Comparison of ENCODE assay signal across 11 cellular contexts in genomic region chr12:47219243-47219642, GRCh38.
DNase-seq lines count a peak whose midpoint lies in the region; ATAC-seq and TF ChIP-seq lines count a peak whose summit lies in the region.
"Had no signal": no experiment of that assay in that cellular context is flagged by ENCODE, and none has a peak within 500 bp of the region (broad histone marks: within the 10 kb centered on the region; RNA-seq: fewer than 3 reads in every experiment).

No MANE protein-coding gene starts in this region.

- peak overlapping the region; percentile 86 for H3K27ac Mint-ChIP-seq in activated CD4-positive, alpha-beta T cell treated with anti-CD3 and anti-CD28 coated beads for 36 hours

- no peaks in the 10 kb centered on the region for H3K27me3 Mint-ChIP-seq in activated CD4-positive, alpha-beta T cell treated with anti-CD3 and anti-CD28 coated beads for 36 hours

- POLR2A ChIA-PET in activated CD4-positive, alpha-beta T cell treated with anti-CD3 and anti-CD28 coated beads for 36 hours (lab: Charles Lee), result interaction anchor here (0.7 to 1.1 kb wide), 3 partner anchors 12 to 139 kb away, joined by 3 to 5 read pairs (median 5); partner anchors contain the start of gene AMIGO2

- intact Hi-C loops in activated CD4-positive, alpha-beta T cell treated with anti-CD3 and anti-CD28 coated beads for 36 hours (cut with DNase I, micrococcal nuclease), result loop anchor here (5.0 to 10.0 kb wide), 6 partner anchors 187 to 1494 kb away; partner anchors contain the start of genes ARID2 (in 2 of the 2), RPAP3 (in 1 of the 2), SCAF11 (in 1 of the 2) and SLC38A2 (in 1 of the 2)

- peak overlapping the region; percentile 89 for H3K4me3 Mint-ChIP-seq in activated CD4-positive, alpha-beta T cell treated with anti-CD3 and anti-CD28 coated beads for 36 hours

- ATAC-seq in activated CD4-positive, alpha-beta T cell treated with anti-CD3 and anti-CD28 coated beads for 36 hours, result no peak
- ATAC-seq in GM21367 (IDR thresholded peaks at IDR 0.05; ENCODE audit: unreplicated experiment), result no peak

- CTCF ChIA-PET in activated CD4-positive, alpha-beta T cell treated with anti-CD3 and anti-CD28 coated beads for 36 hours (lab: Charles Lee), result interaction anchor here (0.6 to 1.4 kb wide), 12 partner anchors 9 to 186 kb away, joined by 3 to 10 read pairs (median 4); no protein-coding TSS in a partner anchor

- TF ChIP-seq CTCF in choroid plexus epithelial cell (conservative IDR thresholded peaks at IDR 0.05; ENCODE audit: low read depth, low read length), result no peak

- peaks cover 47% of the 10 kb centered on the region for H3K4me1 Mint-ChIP-seq in activated CD4-positive, alpha-beta T cell treated with anti-CD3 and anti-CD28 coated beads for 36 hours

- H3K36me3 Mint-ChIP-seq in activated CD4-positive, alpha-beta T cell treated with anti-CD3 and anti-CD28 coated beads for 36 hours (ENCODE audit: low read depth), result peaks cover 83% of the 10 kb centered on the region

- no peak for DNase-seq in activated CD4-positive, alpha-beta T cell treated with anti-CD3 and anti-CD28 coated beads for 36 hours
- no peak for DNase-seq in activated CD4-positive, alpha-beta T cell treated with anti-CD3 and anti-CD28 coated beads for 4 hours
- DNase-seq in RPMI7951 (ENCODE audit: low read depth), result peak; percentile 48
- peak; percentile 43 for DNase-seq in choroid plexus epithelial cell (ENCODE audit: low read depth)
- peak; percentile 68 for DNase-seq in renal cortical epithelial cell (ENCODE audit: low read depth)
- no peak for DNase-seq in nucleus accumbens (lab: John Stamatoyannopoulos, UW)
- DNase-seq in NCI-H510A treated with DMSO at 0.1 percent for 48 hours (lab: John Stamatoyannopoulos, UW), result no peak
- DNase-seq: DMS53; stimulated activated CD4-positive, alpha-beta T cell treated with anti-CD3 and anti-CD28 coated beads, Interleukin-12 subunit alpha, Interleukin-12 subunit beta, amount 100 ng/mL, for 4 hours had no signal

- H3K9me3 Mint-ChIP-seq in activated CD4-positive, alpha-beta T cell treated with anti-CD3 and anti-CD28 coated beads for 36 hours (ENCODE audit: low read depth), result no peaks in the 10 kb centered on the region

- no peak overlapping the region for H3K4me3 ChIP-seq in choroid plexus epithelial cell (ENCODE audit: low read depth, low read length)
- H3K4me3 ChIP-seq: coronary artery had no signal

Comparison
In these comparisons a context has a peak if more than half of its experiments do, and no peak if none do; other contexts are left out.
1. DNase-seq: peak in RPMI7951 (single experiment), choroid plexus epithelial cell (single experiment) and renal cortical epithelial cell (single experiment); none in activated CD4-positive, alpha-beta T cell treated with anti-CD3 and anti-CD28 coated beads for 36 hours (single experiment), activated CD4-positive, alpha-beta T cell treated with anti-CD3 and anti-CD28 coated beads for 4 hours (0 of 2), nucleus accumbens (0 of 56) and NCI-H510A treated with DMSO at 0.1 percent for 48 hours (single experiment).